Comparison of ENCODE assay signal across 8 cellular contexts in genomic region chr6:134174790-134175531, GRCh38.
A peak's percentile ranks its signal among the peaks of the same experiment; 100 is the strongest.
DNase-seq lines count a peak whose midpoint lies in the region; ATAC-seq and TF ChIP-seq lines count a peak whose summit lies in the region.

No MANE protein-coding gene starts in this region.

- H3K4me3 ChIP-seq in AG10803 (ENCODE audit: low read length): peak overlapping the region; percentile 70

- peak; percentile 88 for DNase-seq in AG10803 (ENCODE audit: low read depth)
- peak; percentile 65 for DNase-seq in NCI-H345 treated with DMSO at 0.1 percent for 48 hours (lab: John Stamatoyannopoulos, UW; ENCODE audit: unreplicated experiment)
- DNase-seq in activated CD4-positive, alpha-beta T cell treated with anti-CD3 and anti-CD28 coated beads for 24 hours (ENCODE audit: low read depth in 2 of 2): peak; percentile 90 to 93
- peak; percentile 94 for DNase-seq in cerebellum (ENCODE audit: low spot score)
- peak; percentile 92 for DNase-seq in kidney tubule cell (ENCODE audit: low spot score)
- peak; percentile 84 to 98 for DNase-seq in stimulated activated CD4-positive, alpha-beta T cell treated with anti-CD3 and anti-CD28 coated beads, Interleukin-1b, Interleukin-23, amount 100 ng/mL, for 1 hour (ENCODE audit: low read depth in 2 of 2)

- TF ChIP-seq CTCF in AG10803 (conservative IDR thresholded peaks at IDR 0.05; ENCODE audit: low read length): no peak

- ATAC-seq in GM19025 (IDR thresholded peaks at IDR 0.05; ENCODE audit: low read depth, unreplicated experiment) (peak; percentile 74), HG03196 (IDR thresholded peaks at IDR 0.05; ENCODE audit: unreplicated experiment) (peak; percentile 77)

Comparison
In these comparisons a context has a peak if more than half of its experiments do, and no peak if none do; other contexts are left out.
1. Peak in every context shown above with its lines: DNase-seq, ATAC-seq and H3K4me3 ChIP-seq.